ENCODE assay signal across 19 cellular contexts in the genomic region with DNA sequence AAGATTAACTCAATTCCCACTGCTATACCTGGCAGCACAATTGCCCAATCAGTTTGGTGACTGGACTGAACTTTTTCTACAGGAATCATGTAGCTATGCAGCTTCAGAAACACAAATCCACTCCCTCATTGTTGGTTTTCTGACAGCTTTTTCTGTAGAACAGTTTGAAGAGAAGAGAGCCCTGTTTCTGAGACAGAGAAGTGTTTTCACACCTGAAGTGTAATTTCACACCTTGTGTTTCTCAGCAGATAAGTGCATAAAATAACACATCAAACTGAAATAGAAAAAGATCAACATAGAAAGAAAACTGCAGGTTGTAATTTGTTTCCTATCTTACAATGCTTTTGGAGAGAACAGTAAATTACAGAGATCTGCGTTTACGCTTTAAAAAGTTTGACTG.
"Had no signal": no experiment of that assay in that cellular context is flagged by ENCODE, and none has a peak within 500 bp of the region (broad histone marks: within the 10 kb centered on the region; RNA-seq: fewer than 3 reads in every experiment).

No MANE protein-coding gene starts in this region.

- H3K9me3 ChIP-seq: colonic mucosa, mucosa of descending colon, sigmoid colon, suprapubic skin, thyroid gland, uterus had no signal

- H3K27ac Mint-ChIP-seq: endodermal cell, nephron, type B pancreatic cell had no signal

- H3K9me3 Mint-ChIP-seq: nephron, type B pancreatic cell had no signal

- H3K27ac ChIP-seq: colonic mucosa, heart left ventricle, sigmoid colon, skin epidermis, suprapubic skin, thyroid gland, uterus had no signal

- H3K36me3 ChIP-seq: colonic mucosa, heart left ventricle, sigmoid colon, suprapubic skin, thyroid gland, uterus had no signal

- H3K4me1 ChIP-seq: colonic mucosa, heart left ventricle, sigmoid colon, suprapubic skin, thyroid gland, uterus had no signal

- H3K36me3 Mint-ChIP-seq: type B pancreatic cell had no signal

- H3K4me3 ChIP-seq: colonic mucosa, heart left ventricle, mucosa of descending colon, sigmoid colon, skin epidermis, suprapubic skin, thyroid gland, uterus had no signal

- H3K4me3 Mint-ChIP-seq: endodermal cell, nephron, type B pancreatic cell had no signal

- FAIRE-seq: frontal cortex had no signal

- H3K27me3 ChIP-seq: colonic mucosa, sigmoid colon, thyroid gland, uterus had no signal

- DNase-seq: colonic mucosa; endodermal cell; heart left ventricle; hypothalamus; islet precursor cell; mammary epithelial cell; mucosa of descending colon; posterior cingulate gyrus; sigmoid colon; stimulated activated naive CD8-positive, alpha-beta T cell treated with anti-CD3 and anti-CD28 coated beads, Interleukin-15, Interleukin-2, amounts not matched to agents 100 U/mL and 50 U/mL, for 24 hours; thyroid gland; uterus had no signal

- ATAC-seq: esophagus mucosa; heart left ventricle; left lobe of liver; mucosa of descending colon; stimulated activated naive CD8-positive, alpha-beta T cell treated with anti-CD3 and anti-CD28 coated beads, Interleukin-15, Interleukin-2, amounts not matched to agents 100 U/mL and 50 U/mL, for 24 hours had no signal
